In the genomic region with DNA sequence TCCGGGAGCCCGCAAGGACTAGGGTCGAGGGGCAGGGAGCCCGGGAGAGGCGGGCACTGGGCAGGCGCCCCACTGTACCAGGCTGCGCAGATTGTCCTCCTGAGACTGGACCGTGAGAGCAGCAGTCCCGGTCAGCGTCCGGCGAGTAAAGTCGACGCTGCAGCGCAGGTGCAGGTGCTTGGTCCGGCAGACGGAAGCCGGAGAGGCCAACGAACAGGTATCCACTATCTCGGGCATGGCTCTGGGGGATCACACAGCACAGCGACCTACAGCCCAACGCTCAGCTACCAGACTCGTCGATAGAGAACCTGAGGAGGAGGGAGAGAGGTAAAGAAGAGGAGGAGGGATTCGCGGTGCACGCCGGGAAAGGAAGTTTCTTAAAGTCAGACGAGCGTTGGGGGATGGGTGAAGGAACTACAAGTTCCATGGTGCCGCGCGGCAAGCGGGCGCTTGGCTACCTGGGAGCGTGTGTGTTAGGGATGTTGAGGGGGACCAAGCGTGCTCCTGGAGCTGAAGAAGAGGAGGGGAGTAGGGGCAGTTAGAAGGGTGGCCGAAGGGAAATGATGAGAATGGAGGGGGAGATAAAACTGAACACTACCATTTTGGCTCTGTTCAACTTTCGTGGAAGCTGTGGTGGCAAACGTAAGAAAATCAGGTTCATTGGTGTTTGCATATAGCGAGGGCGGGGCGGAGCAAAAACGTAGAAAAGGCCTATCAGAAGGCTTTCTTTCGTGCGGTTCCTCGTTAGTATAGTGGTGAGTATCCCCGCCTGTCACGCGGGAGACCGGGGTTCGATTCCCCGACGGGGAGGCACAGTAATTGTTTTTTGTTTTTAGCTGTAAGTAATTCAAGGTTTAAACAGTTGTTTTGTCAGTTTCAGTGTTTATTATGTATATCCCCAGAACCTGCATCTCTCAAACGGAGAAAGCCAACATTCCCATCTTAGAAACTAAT, we compare ENCODE assay signal across 8 cellular contexts. TPM values are rescaled to one million over a fixed set of nuclear protein-coding genes. Genes with fewer than 3 reads are reported as not detected.
DNase-seq lines count a peak whose midpoint lies in the region; ATAC-seq, FAIRE-seq and TF ChIP-seq lines count a peak whose summit lies in the region.

A gene (minus strand): TSS at position 305 of the 954 bp plus-strand sequence. CDS start 68 bp downstream, at position 237.

- peak within 1 kb of the TSS; percentile 64 for H4K8ac ChIP-seq in trophoblast cell (ENCODE audit: low read depth, low read length)

- no CpG with 5 or more reads among the region's 55 CpGs for WGBS in trophoblast cell (ENCODE audit: extremely low coverage, insufficient coverage, insufficient read length)
- 0 to 1% methylated on average over 14 to 55 of the region's 55 CpGs for WGBS in transverse colon (ENCODE audit: low coverage in 1 of 2), 2 donors

- TF ChIP-seq POLR2A in GM12891 (IDR thresholded peaks at IDR 0.05; ENCODE audit: low read depth, low read length) (peak; percentile 66), transverse colon (IDR thresholded peaks at IDR 0.05) (peak; percentile 84)

- peak within 1 kb of the TSS; percentile 94 for H3K4me2 ChIP-seq in trophoblast cell (ENCODE audit: low read length)

- no peaks in the 10 kb centered on the region for H3K9me3 ChIP-seq in adipocyte (ENCODE audit: control insufficient read depth, low read length)
- H3K9me3 ChIP-seq in trophoblast cell (ENCODE audit: insufficient read depth, low read depth, low read length), result no peaks in the 10 kb centered on the region
- no peaks in the 10 kb centered on the region for H3K9me3 ChIP-seq in transverse colon

- TF ChIP-seq EP300 in transverse colon (IDR thresholded peaks at IDR 0.05; ENCODE audit: low read depth), result no peak

- FAIRE-seq in GM12891 (lab: Jason Lieb, UNC), result peak; percentile 89

- H3K36me3 ChIP-seq in adipocyte (ENCODE audit: control insufficient read depth, insufficient read depth, low read length, severe bottlenecking) (no peaks in the 10 kb centered on the region), trophoblast cell (ENCODE audit: control insufficient read depth in 1 of 2, insufficient read depth in 2 of 2, low read length in 2 of 2) (no peaks in the 10 kb centered on the region), transverse colon (no peaks in the 10 kb centered on the region)

- TF ChIP-seq CTCF in transverse colon (IDR thresholded peaks at IDR 0.05), result no peak

- H2AFZ ChIP-seq in trophoblast cell (ENCODE audit: insufficient read depth, low read length, poor library complexity), result peak within 1 kb of the TSS; percentile 57

- peak within 1 kb of the TSS; percentile 20 for H3K14ac ChIP-seq in trophoblast cell (ENCODE audit: low read length)

- H2BK12ac ChIP-seq in trophoblast cell (ENCODE audit: low read length), result peak within 1 kb of the TSS; percentile 55

- peaks cover 5% of the 10 kb centered on the region for H3K79me1 ChIP-seq in trophoblast cell (ENCODE audit: low read length)

- H2BK120ac ChIP-seq in trophoblast cell (ENCODE audit: insufficient read depth, low read length, poor library complexity), result no peak within 1 kb of the TSS

- H3K27me3 ChIP-seq in adipocyte (replicated peaks; ENCODE audit: control insufficient read depth, insufficient read depth, low read length) (no peaks in the 10 kb centered on the region), trophoblast cell (ENCODE audit: insufficient read depth, low read length) (no peaks in the 10 kb centered on the region), transverse colon (no peaks in the 10 kb centered on the region)

- H3K23ac ChIP-seq in trophoblast cell (ENCODE audit: low read length), result no peak within 1 kb of the TSS

- H2AK5ac ChIP-seq in trophoblast cell (ENCODE audit: low read length), result no peak within 1 kb of the TSS

- H3K27ac ChIP-seq in trophoblast cell (ENCODE audit: low read depth, low read length) (no peak within 1 kb of the TSS), transverse colon (peak within 1 kb of the TSS; percentile 86 to 94 (median 90))

- peak; percentile 75 for DNase-seq in GM12891 (ENCODE audit: insufficient read length, low spot score)
- peak; percentile 99 for DNase-seq in NCI-H1417 treated with DMSO at 0.1 percent for 48 hours (lab: John Stamatoyannopoulos, UW)
- peak; percentile 94 to 99 for DNase-seq in SW 1271 (lab: John Stamatoyannopoulos, UW)
- DNase-seq in adipocyte (ENCODE audit: low read depth), result peak; percentile 100
- DNase-seq in cardiac septum (ENCODE audit: low spot score), result peak; percentile 97
- peak; percentile 97 to 98 for DNase-seq in trophoblast cell
- peak; percentile 98 for DNase-seq in transverse colon

- intact Hi-C loops in cardiac septum (cut with DNase I), result no loop called here
- intact Hi-C loops in transverse colon (cut with DNase I; ENCODE audit: low total_unique reads), result no loop called here

- H3K9ac ChIP-seq in adipocyte (ENCODE audit: low read length) (peak within 1 kb of the TSS; percentile 88), trophoblast cell (ENCODE audit: low read length) (peak within 1 kb of the TSS; percentile 83)

- H3K4me1 ChIP-seq in adipocyte (ENCODE audit: control insufficient read depth, insufficient read depth, low read length), result peaks cover 10% of the 10 kb centered on the region
- no peaks in the 10 kb centered on the region for H3K4me1 ChIP-seq in trophoblast cell (ENCODE audit: control insufficient read depth in 1 of 2, insufficient read depth in 2 of 2, low read length in 2 of 2)
- peaks cover 9 to 27% (median 14%) of the 10 kb centered on the region in 4 donors for H3K4me1 ChIP-seq in transverse colon

- H3K4me3 ChIP-seq in adipocyte (ENCODE audit: low read length) (peak within 1 kb of the TSS; percentile 95), trophoblast cell (ENCODE audit: low read depth, low read length) (peak within 1 kb of the TSS; percentile 99), transverse colon (peak within 1 kb of the TSS; percentile 63 to 95 (median 78))

- no peak within 1 kb of the TSS for H3K4ac ChIP-seq in trophoblast cell (ENCODE audit: low read depth, low read length)

- peak within 1 kb of the TSS; percentile 1 for H4K12ac ChIP-seq in trophoblast cell (ENCODE audit: low read depth, low read length)

- in situ Hi-C loops in transverse colon (cut with MboI; ENCODE audit: low pct_ligation_motif_present in 1 of 4, low pct_unique_long_range_greater_than_20kb in 1 of 4, low sequenced_read_pairs in 3 of 4), result no loop called here

- no peak within 1 kb of the TSS for H2BK5ac ChIP-seq in trophoblast cell (ENCODE audit: low read depth, low read length, poor library complexity)

- H4K91ac ChIP-seq in trophoblast cell (ENCODE audit: low read depth, low read length), result no peak within 1 kb of the TSS

- H3K18ac ChIP-seq in trophoblast cell (ENCODE audit: low read length), result no peak within 1 kb of the TSS

- peak; percentile 92 for ATAC-seq in HG02798 (IDR thresholded peaks at IDR 0.05; ENCODE audit: poor library complexity, unreplicated experiment)

- H3K79me2 ChIP-seq in trophoblast cell (ENCODE audit: control insufficient read depth, insufficient read depth, low read length, poor library complexity), result no peaks in the 10 kb centered on the region

TF ChIP-seq in GM12891, 5 proteins besides CTCF, POLR2A, EP300 and RAD21:
- TF ChIP-seq SPI1 (IDR thresholded peaks at IDR 0.05; ENCODE audit: low read depth, low read length) (no peak), POLR2AphosphoS5 (IDR thresholded peaks at IDR 0.05; ENCODE audit: low read depth, low read length) (peak; percentile 59; the same call in 1 of the 2 replicates), PAX5 (IDR thresholded peaks at IDR 0.05; ENCODE audit: insufficient read depth, low read length, severe bottlenecking) (no peak), TAF1 (IDR thresholded peaks at IDR 0.05; ENCODE audit: low read depth, low read length) (peak; percentile 41; the same call in 1 of the 2 replicates), POU2F2 (IDR thresholded peaks at IDR 0.05; ENCODE audit: low read depth, low read length) (peak; percentile 97)

RNA-seq across cellular contexts. Expression of the gene that starts here (rescaled TPM):
- polyA plus RNA-seq in GM12891 (2012; ENCODE audit: low read depth, missing spikeins), result 38.9 TPM
- total RNA-seq in cardiac septum, result 35.5 TPM
- polyA plus RNA-seq in trophoblast cell (2013), result 51.0 and 52.4 TPM in 2 replicates
- total RNA-seq in transverse colon, result 10 to 100 TPM; 22.4 to 91.9 (median 63.6) TPM
